Comparison of ENCODE assay signal across 12 cellular contexts in the genomic region with DNA sequence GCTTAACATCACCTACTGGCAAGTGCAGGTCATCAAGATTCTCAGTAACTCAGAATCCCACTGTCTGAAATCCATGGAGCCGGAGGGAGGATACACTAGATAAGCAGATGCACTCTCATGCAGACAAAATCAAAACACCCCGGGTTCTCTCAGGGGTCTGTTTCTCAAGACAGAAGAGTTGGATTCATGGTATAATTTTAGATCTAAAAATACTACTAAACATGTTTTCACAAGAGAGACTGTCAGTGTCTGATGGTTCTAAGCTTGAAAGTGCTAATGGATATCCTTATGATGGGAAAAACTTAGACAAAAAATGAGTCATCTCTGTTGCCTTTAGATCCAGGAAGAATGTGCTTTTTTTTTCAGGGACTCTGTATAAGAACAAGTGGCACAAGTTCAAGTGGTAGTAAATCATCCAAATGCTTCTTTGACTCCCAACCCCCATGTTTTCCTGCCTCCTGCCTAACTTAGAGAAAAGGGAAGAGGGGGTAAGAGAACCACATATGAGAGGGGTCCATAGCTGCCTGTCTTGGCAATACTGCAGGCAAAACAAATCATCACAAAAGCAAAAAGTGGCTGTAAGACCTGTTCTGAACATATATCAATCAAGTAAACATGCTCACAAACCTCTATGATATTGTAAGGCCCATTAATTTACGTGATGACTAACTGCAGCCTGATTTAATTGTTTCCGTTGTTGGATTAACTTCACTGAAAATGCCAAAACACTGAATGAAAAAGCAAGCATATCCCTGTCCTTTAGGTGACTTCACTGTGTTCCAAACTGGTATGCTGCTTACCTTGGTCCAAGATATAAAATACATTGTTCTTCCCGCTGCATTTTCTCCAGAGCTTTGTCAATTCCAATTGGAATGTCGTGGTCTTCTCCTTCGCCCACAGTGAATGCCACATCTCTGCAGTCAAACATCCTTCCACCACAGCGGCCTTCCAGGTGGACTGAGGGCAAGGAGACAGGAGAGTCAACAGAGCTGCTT.
DNase-seq lines count a peak whose midpoint lies in the region; ATAC-seq, FAIRE-seq and TF ChIP-seq lines count a peak whose summit lies in the region.
"Had no signal": no experiment of that assay in that cellular context is flagged by ENCODE, and none has a peak within 500 bp of the region (broad histone marks: within the 10 kb centered on the region; RNA-seq: fewer than 3 reads in every experiment).

No MANE protein-coding gene starts in this region.

- H4K20me1 ChIP-seq in keratinocyte (ENCODE audit: control insufficient read depth, extremely low read depth, insufficient read depth, low read length), result no peaks in the 10 kb centered on the region
- H4K20me1 ChIP-seq: BLaER1 treated with 17β-estradiol and CSF1 and Interleukin-3, amounts not matched to agents 10 nM and 100 nM had no signal

- intact Hi-C loops in transverse colon (cut with DNase I; ENCODE audit: low total_unique reads), result no loop called here

- H3K27ac Mint-ChIP-seq in activated T-cell treated with anti-CD3 and anti-CD28 coated beads, Interleukin-2, amount 50 U/mL, for 72 hours, result peak overlapping the region; percentile 80
- peak overlapping the region; percentile 69 for H3K27ac Mint-ChIP-seq in activated naive CD8-positive, alpha-beta T cell treated with anti-CD3 and anti-CD28 coated beads, Interleukin-2, amount 50 U/mL, for 24 hours

- in situ Hi-C loops in transverse colon (cut with MboI; ENCODE audit: low pct_ligation_motif_present in 1 of 4, low pct_unique_long_range_greater_than_20kb in 1 of 4, low sequenced_read_pairs in 3 of 4), result no loop called here

- H3K27me3 ChIP-seq in keratinocyte (ENCODE audit: control insufficient read depth, extremely low read depth, insufficient read depth, low read length) (no peaks in the 10 kb centered on the region), transverse colon (no peaks in the 10 kb centered on the region)
- H3K27me3 ChIP-seq: BLaER1 treated with 17β-estradiol and CSF1 and Interleukin-3, amounts not matched to agents 10 nM and 100 nM had no signal

- dilution Hi-C loops in keratinocyte (cut with MboI; ENCODE audit: extremely low pct_ligation_motif_present, low sequenced_read_pairs), result loop anchor here (5.0 kb wide), 1 partner anchor 106 kb away; no protein-coding TSS in a partner anchor

- H3K4me3 Mint-ChIP-seq in activated T-cell treated with anti-CD3 and anti-CD28 coated beads, Interleukin-2, amount 50 U/mL, for 72 hours, result no peak overlapping the region
- no peak overlapping the region for H3K4me3 Mint-ChIP-seq in activated naive CD8-positive, alpha-beta T cell treated with anti-CD3 and anti-CD28 coated beads, Interleukin-2, amount 50 U/mL, for 24 hours

- WGBS in transverse colon (ENCODE audit: low coverage in 1 of 2), 2 donors, result 77 to 84% methylated on average over 7 to 8 of the region's 8 CpGs

- peak; percentile 78 for FAIRE-seq in keratinocyte (lab: Jason Lieb, UNC)
- FAIRE-seq: islet of Langerhans had no signal

- peak overlapping the region; percentile 37 for H3K4me2 ChIP-seq in keratinocyte (ENCODE audit: control insufficient read depth, extremely low read depth, insufficient read depth, low read depth, low read length)

- no peak overlapping the region for H2AFZ ChIP-seq in keratinocyte (ENCODE audit: control insufficient read depth, low read length)

- H3K4me1 Mint-ChIP-seq in activated T-cell treated with anti-CD3 and anti-CD28 coated beads, Interleukin-2, amount 50 U/mL, for 72 hours (ENCODE audit: low read depth), result peaks cover 72% of the 10 kb centered on the region
- H3K4me1 Mint-ChIP-seq in activated naive CD8-positive, alpha-beta T cell treated with anti-CD3 and anti-CD28 coated beads, Interleukin-2, amount 50 U/mL, for 24 hours, result peaks cover 84% of the 10 kb centered on the region

- H3K9me3 Mint-ChIP-seq in activated T-cell treated with anti-CD3 and anti-CD28 coated beads, Interleukin-2, amount 50 U/mL, for 72 hours, result no peaks in the 10 kb centered on the region
- H3K9me3 Mint-ChIP-seq in activated naive CD8-positive, alpha-beta T cell treated with anti-CD3 and anti-CD28 coated beads, Interleukin-2, amount 50 U/mL, for 24 hours, result no peaks in the 10 kb centered on the region

- TF ChIP-seq CTCF in keratinocyte (optimal IDR thresholded peaks at IDR 0.05 in 1 of 3, IDR thresholded peaks at IDR 0.05 in 1 of 3, conservative IDR thresholded peaks at IDR 0.05 in 1 of 3; ENCODE audit: extremely low read depth in 1 of 3, insufficient read depth in 2 of 3, low read length in 3 of 3) (no peak), transverse colon (IDR thresholded peaks at IDR 0.05) (no peak)

- H3K9me1 ChIP-seq in keratinocyte (ENCODE audit: control insufficient read depth, extremely low read depth, insufficient read depth, low read length), result peaks cover 4% of the 10 kb centered on the region

- H3K4me3 ChIP-seq in keratinocyte (ENCODE audit: control insufficient read depth in 2 of 3, extremely low read depth in 1 of 3, insufficient read depth in 2 of 3, low read depth in 1 of 3, low read length in 3 of 3), result no peak overlapping the region
- no peak overlapping the region for H3K4me3 ChIP-seq in transverse colon
- H3K4me3 ChIP-seq: BLaER1 treated with 17β-estradiol and CSF1 and Interleukin-3, amounts not matched to agents 10 nM and 100 nM had no signal

- H3K36me3 ChIP-seq in keratinocyte (ENCODE audit: control insufficient read depth in 2 of 2, extremely low read depth in 1 of 2, insufficient read depth in 2 of 2, low read length in 2 of 2) (peaks cover 3 to 11% of the 10 kb centered on the region in 2 experiments), transverse colon (peaks cover 0 to 55% (median 23%) of the 10 kb centered on the region in 4 donors)

- ATAC-seq in activated T-cell treated with anti-CD3 and anti-CD28 coated beads, Interleukin-2, amount 50 U/mL, for 72 hours (replicated peaks in 1 of 2), result no peak
- no peak for ATAC-seq in activated naive CD8-positive, alpha-beta T cell treated with anti-CD3 and anti-CD28 coated beads, Interleukin-2, amount 50 U/mL, for 24 hours

- H3K9me3 ChIP-seq in keratinocyte (ENCODE audit: control insufficient read depth, low read depth, low read length), result no peaks in the 10 kb centered on the region
- no peaks in the 10 kb centered on the region for H3K9me3 ChIP-seq in transverse colon
- H3K9me3 ChIP-seq: BLaER1 treated with 17β-estradiol and CSF1 and Interleukin-3, amounts not matched to agents 10 nM and 100 nM had no signal

- peak overlapping the region; percentile 28 for H3K9ac ChIP-seq in keratinocyte (ENCODE audit: control insufficient read depth, extremely low read depth, insufficient read depth, low read length)
- H3K9ac ChIP-seq: BLaER1 treated with 17β-estradiol and CSF1 and Interleukin-3, amounts not matched to agents 10 nM and 100 nM had no signal

- peaks cover 8 to 42% of the 10 kb centered on the region in 2 donors for H3K36me3 Mint-ChIP-seq in activated T-cell treated with anti-CD3 and anti-CD28 coated beads, Interleukin-2, amount 50 U/mL, for 72 hours (ENCODE audit: insufficient read depth in 2 of 2)
- peaks cover 44% of the 10 kb centered on the region for H3K36me3 Mint-ChIP-seq in activated naive CD8-positive, alpha-beta T cell treated with anti-CD3 and anti-CD28 coated beads, Interleukin-2, amount 50 U/mL, for 24 hours (ENCODE audit: low read depth)

- TF ChIP-seq EP300 in transverse colon (IDR thresholded peaks at IDR 0.05; ENCODE audit: low read depth), result no peak

- no peaks in the 10 kb centered on the region for H3K27me3 Mint-ChIP-seq in activated T-cell treated with anti-CD3 and anti-CD28 coated beads, Interleukin-2, amount 50 U/mL, for 72 hours (ENCODE audit: low read depth)
- no peaks in the 10 kb centered on the region for H3K27me3 Mint-ChIP-seq in activated naive CD8-positive, alpha-beta T cell treated with anti-CD3 and anti-CD28 coated beads, Interleukin-2, amount 50 U/mL, for 24 hours

- H3K4me1 ChIP-seq in keratinocyte (ENCODE audit: control insufficient read depth, extremely low read depth, insufficient read depth, low read length) (peaks cover 41% of the 10 kb centered on the region), transverse colon (peaks cover 22 to 85% (median 44%) of the 10 kb centered on the region in 4 donors)

- H3K27ac ChIP-seq in keratinocyte (ENCODE audit: control insufficient read depth, insufficient read depth, low read length) (peak overlapping the region; percentile 58), transverse colon (peak overlapping the region; percentile 30 to 89 (median 58))

- peaks cover 23% of the 10 kb centered on the region for H3K79me2 ChIP-seq in keratinocyte (ENCODE audit: control insufficient read depth, insufficient read depth, low read length)

- DNase-seq in activated T-cell treated with anti-CD3 and anti-CD28 coated beads, Interleukin-2, amount 50 U/mL, for 72 hours, result no peak
- no peak for DNase-seq in activated T-cell treated with anti-CD3 and anti-CD28 coated beads, Interleukin-2, amount 50 U/mL, for 1 hour
- DNase-seq in activated naive CD8-positive, alpha-beta T cell treated with anti-CD3 and anti-CD28 coated beads, Interleukin-2, amount 50 U/mL, for 24 hours, result no peak
- no peak for DNase-seq in keratinocyte (ENCODE audit: low read depth, low spot score)
- DNase-seq in transverse colon, result no peak
- no peak for DNase-seq in NCI-H1092 (lab: John Stamatoyannopoulos, UW)
- no peak for DNase-seq in NCI-H146 treated with DMSO at 0.1 percent for 48 hours (lab: John Stamatoyannopoulos, UW; ENCODE audit: unreplicated experiment)
- no peak for DNase-seq in DMS 273 treated with DMSO at 0.1 percent for 48 hours (lab: John Stamatoyannopoulos, UW)
- DNase-seq: activated CD4-positive, alpha-beta T cell treated with anti-CD3 and anti-CD28 coated beads, Interleukin-2, amount 50 U/mL, for 1 hour; NCI-H1417 treated with DMSO at 0.1 percent for 48 hours had no signal

- no peak for TF ChIP-seq POLR2A in transverse colon (IDR thresholded peaks at IDR 0.05)
